In genomic region chr1:8497196-8497878, GRCh38 we compare ENCODE assay signal across 10 cellular contexts.
DNase-seq lines count a peak whose midpoint lies in the region; ATAC-seq and TF ChIP-seq lines count a peak whose summit lies in the region.
"Had no signal": no experiment of that assay in that cellular context is flagged by ENCODE, and none has a peak within 500 bp of the region (broad histone marks: within the 10 kb centered on the region; RNA-seq: fewer than 3 reads in every experiment).

No MANE protein-coding gene starts in this region.

- TF ChIP-seq CTCF in glutamatergic neuron (IDR thresholded peaks at IDR 0.05; ENCODE audit: partially characterized antibody, unreplicated experiment): no peak

- WGBS in GM23248 (ENCODE audit: low coverage in 1 of 2, low lambda C conversion rate in 2 of 2, missing lambda C conversion rate in 2 of 2), 2 experiments: 16 to 23% methylated on average over 3 of the region's 3 CpGs

- H3K4me2 ChIP-seq in GM23248 (ENCODE audit: unreplicated experiment): peak overlapping the region; percentile 29

- H3K9me3 ChIP-seq in GM23248 (ENCODE audit: low read depth): no peaks in the 10 kb centered on the region

- no peak overlapping the region for H2AFZ ChIP-seq in GM23248

- H3K9me3 Mint-ChIP-seq in glutamatergic neuron (ENCODE audit: unreplicated experiment): peaks cover 19% of the 10 kb centered on the region
- H3K9me3 Mint-ChIP-seq in stimulated activated memory B cell treated with anti-CD40 and anti-IgM and Interleukin-4, amounts not matched to agents 10 μg/mL and 1 μg/mL and 100 μg/mL, for 72 hours: no peaks in the 10 kb centered on the region
- H3K9me3 Mint-ChIP-seq: neural crest cell had no signal

- H3K27ac Mint-ChIP-seq in glutamatergic neuron (ENCODE audit: unreplicated experiment): peak overlapping the region; percentile 41
- H3K27ac Mint-ChIP-seq in stimulated activated memory B cell treated with anti-CD40 and anti-IgM and Interleukin-4, amounts not matched to agents 10 μg/mL and 1 μg/mL and 100 μg/mL, for 72 hours: peak overlapping the region; percentile 83

- H3K79me2 ChIP-seq in GM23248 (ENCODE audit: insufficient read depth): peaks cover under 1% of the 10 kb centered on the region; the same call in 1 of the 2 replicates

- no peak overlapping the region for H3K4me3 ChIP-seq in GM23248

- H3K27ac ChIP-seq in GM23248: peak overlapping the region; percentile 60

- H3K4me3 Mint-ChIP-seq in glutamatergic neuron (ENCODE audit: unreplicated experiment): no peak overlapping the region
- no peak overlapping the region for H3K4me3 Mint-ChIP-seq in stimulated activated memory B cell treated with anti-CD40 and anti-IgM and Interleukin-4, amounts not matched to agents 10 μg/mL and 1 μg/mL and 100 μg/mL, for 72 hours
- H3K4me3 Mint-ChIP-seq: neural crest cell had no signal

- H3K9me2 ChIP-seq in GM23248 (ENCODE audit: insufficient read depth): no peaks in the 10 kb centered on the region

- peaks cover 14% of the 10 kb centered on the region for H3K36me3 Mint-ChIP-seq in glutamatergic neuron (ENCODE audit: unreplicated experiment)
- peaks cover 40% of the 10 kb centered on the region for H3K36me3 Mint-ChIP-seq in stimulated activated memory B cell treated with anti-CD40 and anti-IgM and Interleukin-4, amounts not matched to agents 10 μg/mL and 1 μg/mL and 100 μg/mL, for 72 hours

- H3K36me3 ChIP-seq in GM23248 (ENCODE audit: low read depth): peaks cover 12% of the 10 kb centered on the region

- peaks cover 6% of the 10 kb centered on the region for H3K4me1 Mint-ChIP-seq in glutamatergic neuron (ENCODE audit: low read depth, unreplicated experiment)
- peaks cover 55% of the 10 kb centered on the region for H3K4me1 Mint-ChIP-seq in stimulated activated memory B cell treated with anti-CD40 and anti-IgM and Interleukin-4, amounts not matched to agents 10 μg/mL and 1 μg/mL and 100 μg/mL, for 72 hours

- ATAC-seq in stimulated activated memory B cell treated with anti-CD40 and anti-IgM and Interleukin-4, amounts not matched to agents 10 μg/mL and 1 μg/mL and 100 μg/mL, for 72 hours: peak; percentile 75
- ATAC-seq in GM18867 (IDR thresholded peaks at IDR 0.05; ENCODE audit: unreplicated experiment) (no peak), HG02678 (IDR thresholded peaks at IDR 0.05; ENCODE audit: unreplicated experiment) (no peak)

- peaks cover 20% of the 10 kb centered on the region for H3F3A ChIP-seq in GM23248 (ENCODE audit: insufficient read depth)

- H3K9ac ChIP-seq in GM23248: no peak overlapping the region

- peaks cover 19% of the 10 kb centered on the region for H3K4me1 ChIP-seq in GM23248 (ENCODE audit: insufficient read depth)

- in situ Hi-C loops in GM23248 (cut with MboI): no loop called here

- H4K20me1 ChIP-seq in GM23248 (ENCODE audit: insufficient read depth): no peaks in the 10 kb centered on the region

- peaks cover 15% of the 10 kb centered on the region for H3K27me3 Mint-ChIP-seq in glutamatergic neuron (ENCODE audit: unreplicated experiment)
- no peaks in the 10 kb centered on the region for H3K27me3 Mint-ChIP-seq in stimulated activated memory B cell treated with anti-CD40 and anti-IgM and Interleukin-4, amounts not matched to agents 10 μg/mL and 1 μg/mL and 100 μg/mL, for 72 hours

- H3K27me3 ChIP-seq in GM23248 (replicated peaks; ENCODE audit: insufficient read depth): no peaks in the 10 kb centered on the region

- DNase-seq in GM23248 (peak; percentile 84), SKM-1 treated with dmso at 0.1 percent for 144 hours (lab: John Stamatoyannopoulos, UW; ENCODE audit: unreplicated experiment) (peak; percentile 26), glutamatergic neuron (no peak), H4 (ENCODE audit: low spot score) (no peak)
- no peak for DNase-seq in stimulated activated CD4-positive, alpha-beta T cell treated with anti-CD3 and anti-CD28 coated beads, Interleukin-1b, Interleukin-23, amount 100 ng/mL, for 48 hours
- DNase-seq: cortex of kidney had no signal

Comparison
In these comparisons a context has a peak if more than half of its experiments do, and no peak if none do; other contexts are left out.
1. DNase-seq: peak in GM23248 (single experiment) and SKM-1 treated with dmso at 0.1 percent for 144 hours (single experiment); none in glutamatergic neuron (single experiment), H4 (single experiment) and stimulated activated CD4-positive, alpha-beta T cell treated with anti-CD3 and anti-CD28 coated beads, Interleukin-1b, Interleukin-23, amount 100 ng/mL, for 48 hours (single experiment).